In the genomic region with DNA sequence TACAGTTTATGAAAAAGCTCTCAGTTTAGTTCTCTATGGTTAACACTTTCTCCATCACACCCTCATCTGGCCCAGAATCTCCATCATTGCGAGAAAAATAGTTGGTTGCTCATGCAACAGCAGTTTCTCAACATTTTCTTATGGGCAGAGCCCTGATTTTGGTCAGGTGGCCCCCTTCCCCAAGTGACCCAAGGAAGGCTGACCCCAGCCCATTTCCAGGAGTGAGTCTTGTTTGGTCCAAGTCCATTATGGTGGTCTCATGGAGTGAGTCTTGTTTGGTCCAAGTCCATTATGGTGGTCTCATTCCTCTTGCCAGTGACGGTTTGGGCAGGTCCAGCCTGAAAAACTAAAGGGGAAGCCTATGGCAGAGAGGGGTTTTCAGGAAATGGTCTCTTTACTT, we compare ENCODE assay signal across 19 cellular contexts. TPM values are rescaled to one million over a fixed set of nuclear protein-coding genes. Genes with fewer than 3 reads are reported as not detected.
A peak's percentile ranks its signal among the peaks of the same experiment; 100 is the strongest.
DNase-seq lines count a peak whose midpoint lies in the region; ATAC-seq, FAIRE-seq and TF ChIP-seq lines count a peak whose summit lies in the region.
"Had no signal": no experiment of that assay in that cellular context is flagged by ENCODE, and none has a peak within 500 bp of the region (broad histone marks: within the 10 kb centered on the region; RNA-seq: fewer than 3 reads in every experiment).

No MANE protein-coding gene starts in this region.

- no peaks in the 10 kb centered on the region for H3K9me3 Mint-ChIP-seq in activated T-helper 1 cell treated with anti-CD3 and anti-CD28 coated beads, Interleukin-12 subunit alpha, Interleukin-12 subunit beta, Interleukin-2, Interleukin-4 antibody, amounts not matched to agents 30 ng/mL and 10 ng/mL and 1 ng/mL, durations not matched to agents 14 hours and 24 hours and 36 hours

- H3K4me3 ChIP-seq in right atrium auricular region, result no peak overlapping the region
- no peak overlapping the region for H3K4me3 ChIP-seq in heart right ventricle
- H3K4me3 ChIP-seq in mesenchymal stem cell (ENCODE audit: insufficient read depth in 1 of 2, low read depth in 1 of 2, low read length in 2 of 2), result no peak overlapping the region
- H3K4me3 ChIP-seq in HepG2 (replicated peaks in 1 of 3; ENCODE audit: insufficient read depth in 1 of 3, low read depth in 2 of 3, low read length in 3 of 3), result no peak overlapping the region
- H3K4me3 ChIP-seq: K562, left ventricle myocardium inferior, stomach, tibial artery had no signal

- peak overlapping the region; percentile 67 for H2AK5ac ChIP-seq in mesenchymal stem cell (ENCODE audit: low read length, severe bottlenecking)

- no peak overlapping the region for H3K18ac ChIP-seq in mesenchymal stem cell (ENCODE audit: low read depth in 1 of 2, low read length in 2 of 2)

- DNase-seq in right atrium auricular region (ENCODE audit: low spot score), result peak; percentile 7
- DNase-seq in heart right ventricle, result no peak
- DNase-seq in activated T-helper 1 cell treated with anti-CD3 and anti-CD28 coated beads, Interleukin-12 subunit alpha, Interleukin-12 subunit beta, Interleukin-2, Interleukin-4 antibody, amounts not matched to agents 30 ng/mL and 10 ng/mL and 1 ng/mL, durations not matched to agents 14 hours and 24 hours and 36 hours (ENCODE audit: low spot score), result no peak
- DNase-seq in mesenchymal stem cell, result no peak
- DNase-seq in NCI-H146 treated with DMSO at 0.1 percent for 48 hours (lab: John Stamatoyannopoulos, UW; ENCODE audit: unreplicated experiment), result no peak
- DNase-seq in occipital lobe (lab: John Stamatoyannopoulos, UW), result no peak
- DNase-seq in left colon, result no peak
- no peak for DNase-seq in HepG2 (ENCODE audit: low spot score)
- DNase-seq: DMS153; effector CD4-positive, alpha-beta T cell; hippocampal formation; left ventricle myocardium inferior; NCI-H446 treated with DMSO at 0.1 percent for 48 hours; stimulated activated CD8-positive, alpha-beta memory T cell treated with anti-CD3 and anti-CD28 coated beads, Interleukin-4, amount 100 ng/mL, for 48 hours; stomach; tibial artery had no signal

- TF ChIP-seq EP300 in HepG2 (IDR thresholded peaks at IDR 0.05; ENCODE audit: low read depth in 2 of 2, low read length in 2 of 2) (no peak), HepG2 (CRISPR knock-in tag; IDR thresholded peaks at IDR 0.05; ENCODE audit: borderline replicate concordance) (no peak)

- H2BK120ac ChIP-seq in mesenchymal stem cell (ENCODE audit: low read depth, low read length), result no peak overlapping the region

- no peak overlapping the region for H4K91ac ChIP-seq in mesenchymal stem cell (ENCODE audit: low read length)

- H3K4me1 Mint-ChIP-seq in activated T-helper 1 cell treated with anti-CD3 and anti-CD28 coated beads, Interleukin-12 subunit alpha, Interleukin-12 subunit beta, Interleukin-2, Interleukin-4 antibody, amounts not matched to agents 30 ng/mL and 10 ng/mL and 1 ng/mL, durations not matched to agents 14 hours and 24 hours and 36 hours (ENCODE audit: low read depth), result peaks cover 28% of the 10 kb centered on the region

- no peak overlapping the region for H2BK12ac ChIP-seq in mesenchymal stem cell (ENCODE audit: low read length in 2 of 2)

- H3K27ac Mint-ChIP-seq in activated T-helper 1 cell treated with anti-CD3 and anti-CD28 coated beads, Interleukin-12 subunit alpha, Interleukin-12 subunit beta, Interleukin-2, Interleukin-4 antibody, amounts not matched to agents 30 ng/mL and 10 ng/mL and 1 ng/mL, durations not matched to agents 14 hours and 24 hours and 36 hours, result no peak overlapping the region

- no peak overlapping the region for H2AFZ ChIP-seq in mesenchymal stem cell (ENCODE audit: low read depth, low read length)
- H2AFZ ChIP-seq in HepG2 (ENCODE audit: low read length), result no peak overlapping the region

- H3K36me3 ChIP-seq in right atrium auricular region, result no peaks in the 10 kb centered on the region
- peaks cover 0 to 3% (median 0%) of the 10 kb centered on the region in 9 donors for H3K36me3 ChIP-seq in heart right ventricle
- H3K36me3 ChIP-seq in mesenchymal stem cell (ENCODE audit: control insufficient read depth in 1 of 2, insufficient read depth in 2 of 2, low read depth in 1 of 2, low read length in 2 of 2), result peaks cover 4 to 14% of the 10 kb centered on the region in 2 experiments
- 0 out of 5 replicates have a peak, but pooled peaks cover 0 to 1% of the 10 kb centered on the region in 2 experiments for H3K36me3 ChIP-seq in HepG2 (replicated peaks in 1 of 2; ENCODE audit: control insufficient read depth in 1 of 2, insufficient read depth in 2 of 2, low read length in 2 of 2)
- H3K36me3 ChIP-seq: left ventricle myocardium inferior, neutrophil had no signal

- no peak overlapping the region for H3K23ac ChIP-seq in mesenchymal stem cell (ENCODE audit: low read length in 2 of 2)

- H3K4me2 ChIP-seq in mesenchymal stem cell (ENCODE audit: low read length, poor library complexity, severe bottlenecking), result no peak overlapping the region
- no peak overlapping the region for H3K4me2 ChIP-seq in HepG2 (ENCODE audit: low read depth, low read length)

- intact Hi-C loops in heart right ventricle (cut with DNase I) (loop anchor here in 2 of 10 donors (5.0 kb wide), 2 partner anchors 44 to 56 kb away; no protein-coding TSS in a partner anchor), left colon (cut with DNase I, micrococcal nuclease) (no loop called here), HepG2 (cut with micrococcal nuclease; ENCODE audit: unreplicated experiment) (no loop called here)
- intact Hi-C loops in activated T-helper 1 cell treated with anti-CD3 and anti-CD28 coated beads, Interleukin-12 subunit alpha, Interleukin-12 subunit beta, Interleukin-2, Interleukin-4 antibody, amounts not matched to agents 30 ng/mL and 10 ng/mL and 1 ng/mL, durations not matched to agents 14 hours and 24 hours and 36 hours (cut with micrococcal nuclease), result loop anchor here (5.0 to 10.0 kb wide), 3 partner anchors 74 to 1889 kb away; a partner anchor contains a TSS

- no peak overlapping the region for H3K27ac ChIP-seq in right atrium auricular region
- no peak overlapping the region for H3K27ac ChIP-seq in heart right ventricle
- H3K27ac ChIP-seq in mesenchymal stem cell (ENCODE audit: low read length, poor library complexity, severe bottlenecking), result no peak overlapping the region
- no peak overlapping the region for H3K27ac ChIP-seq in HepG2 (ENCODE audit: extremely low read length, insufficient read depth, low read length)
- H3K27ac ChIP-seq: neutrophil had no signal

- in situ Hi-C loops in HepG2 (cut with HindIII; ENCODE audit: extremely low pct_ligation_motif_present, low pct_unique_long_range_greater_than_20kb), result no loop called here

- no TSS peak for BruUV-seq in HepG2 (replicated peaks; lab: Mats Ljungman, UMichigan)

- H3K79me1 ChIP-seq in mesenchymal stem cell (replicated peaks; ENCODE audit: low read length, poor library complexity, severe bottlenecking), result peaks cover 4% of the 10 kb centered on the region

- no peaks in the 10 kb centered on the region for H4K20me1 ChIP-seq in HepG2 (ENCODE audit: insufficient read depth, low read length)

- H3K14ac ChIP-seq in mesenchymal stem cell (ENCODE audit: low read length in 2 of 2), result no peak overlapping the region

- peaks cover 19% of the 10 kb centered on the region for H3K27me3 Mint-ChIP-seq in activated T-helper 1 cell treated with anti-CD3 and anti-CD28 coated beads, Interleukin-12 subunit alpha, Interleukin-12 subunit beta, Interleukin-2, Interleukin-4 antibody, amounts not matched to agents 30 ng/mL and 10 ng/mL and 1 ng/mL, durations not matched to agents 14 hours and 24 hours and 36 hours (ENCODE audit: insufficient read depth)

- no peak overlapping the region for H3K9ac ChIP-seq in mesenchymal stem cell (ENCODE audit: low read length)
- no peak overlapping the region for H3K9ac ChIP-seq in HepG2 (ENCODE audit: insufficient read depth, low read depth, low read length)

- 94 to 95% methylated on average over 2 of the region's 2 CpGs for WGBS in heart right ventricle, 2 donors
- 95% methylated on average over 2 of the region's 2 CpGs for WGBS in mesenchymal stem cell
- WGBS in HepG2 (ENCODE audit: low lambda C conversion rate), result 32% methylated on average over 2 of the region's 2 CpGs

- no peak overlapping the region for H2BK5ac ChIP-seq in mesenchymal stem cell (ENCODE audit: low read depth, low read length, poor library complexity, severe bottlenecking)

- CTCF ChIA-PET in HepG2 (lab: Yijun Ruan, JAX; ENCODE audit: low intra/inter-chr PET ratio, low total read pairs), result no interaction called here

- TF ChIP-seq CTCF in right atrium auricular region (IDR thresholded peaks at IDR 0.05) (no peak), heart right ventricle (IDR thresholded peaks at IDR 0.05) (no peak), HepG2 (CRISPR knock-in tag; IDR thresholded peaks at IDR 0.05) (no peak)

- no peak for ATAC-seq in heart right ventricle
- no peak for ATAC-seq in left colon
- ATAC-seq in HepG2, result no peak
- ATAC-seq: activated CD4-positive, CD25-positive, alpha-beta regulatory T cell treated with anti-CD3 and anti-CD28 coated beads, Interleukin-2, amount 50 U/mL, for 24 hours; K562 had no signal

- H3K79me2 ChIP-seq in HepG2 (ENCODE audit: insufficient read depth, low read length), result no peaks in the 10 kb centered on the region

- TF ChIP-seq RAD21 in HepG2 (CRISPR knock-in tag; IDR thresholded peaks at IDR 0.05), result no peak

- H3K27me3 ChIP-seq in right atrium auricular region (no peaks in the 10 kb centered on the region), heart right ventricle (peaks cover 0 to 9% (median 0%) of the 10 kb centered on the region in 7 donors), mesenchymal stem cell (ENCODE audit: control insufficient read depth in 1 of 2, insufficient read depth in 1 of 2, low read length in 2 of 2) (peaks cover 0 to 21% of the 10 kb centered on the region in 2 experiments), HepG2 (ENCODE audit: control insufficient read depth in 1 of 2, insufficient read depth in 2 of 2, low read length in 2 of 2) (peaks cover 0 to 5% of the 10 kb centered on the region in 2 experiments; a peak in 1 of 5 replicates)
- H3K27me3 ChIP-seq: stomach had no signal

- H3K36me3 Mint-ChIP-seq in activated T-helper 1 cell treated with anti-CD3 and anti-CD28 coated beads, Interleukin-12 subunit alpha, Interleukin-12 subunit beta, Interleukin-2, Interleukin-4 antibody, amounts not matched to agents 30 ng/mL and 10 ng/mL and 1 ng/mL, durations not matched to agents 14 hours and 24 hours and 36 hours (ENCODE audit: low read depth), result peaks cover 3% of the 10 kb centered on the region

- no peak for TF ChIP-seq POLR2A in HepG2 (IDR thresholded peaks at IDR 0.05; ENCODE audit: insufficient read depth in 1 of 2, low read depth in 2 of 2, low read length in 2 of 2)

- POLR2A ChIA-PET in HepG2 (lab: Yijun Ruan, JAX), result no interaction called here

- H4K8ac ChIP-seq in mesenchymal stem cell (ENCODE audit: low read length), result no peak overlapping the region

- H3K4me1 ChIP-seq in right atrium auricular region, result peaks cover 0 to 21% of the 10 kb centered on the region in 2 donors
- peaks cover 3 to 26% (median 16%) of the 10 kb centered on the region in 9 donors for H3K4me1 ChIP-seq in heart right ventricle
- peaks cover 25% of the 10 kb centered on the region for H3K4me1 ChIP-seq in mesenchymal stem cell (ENCODE audit: control insufficient read depth, insufficient read depth, low read depth, low read length)
- peaks cover 19% of the 10 kb centered on the region for H3K4me1 ChIP-seq in HepG2 (ENCODE audit: insufficient read depth, low read length)

- H3K4me3 Mint-ChIP-seq in activated T-helper 1 cell treated with anti-CD3 and anti-CD28 coated beads, Interleukin-12 subunit alpha, Interleukin-12 subunit beta, Interleukin-2, Interleukin-4 antibody, amounts not matched to agents 30 ng/mL and 10 ng/mL and 1 ng/mL, durations not matched to agents 14 hours and 24 hours and 36 hours, result peak overlapping the region; percentile 87

- no peak overlapping the region for H3K4ac ChIP-seq in mesenchymal stem cell (ENCODE audit: low read depth in 1 of 2, low read length in 2 of 2)

- H2BK15ac ChIP-seq in mesenchymal stem cell (ENCODE audit: low read depth, poor library complexity, severe bottlenecking), result no peak overlapping the region

- FAIRE-seq in HepG2 (lab: Jason Lieb, UNC), result no peak
- FAIRE-seq: K562 had no signal

- no peaks in the 10 kb centered on the region for H3K9me3 ChIP-seq in right atrium auricular region
- H3K9me3 ChIP-seq in heart right ventricle, result no peaks in the 10 kb centered on the region
- H3K9me3 ChIP-seq in mesenchymal stem cell (ENCODE audit: control insufficient read depth, low read length), result no peaks in the 10 kb centered on the region
- no peaks in the 10 kb centered on the region for H3K9me3 ChIP-seq in HepG2 (ENCODE audit: low read length)
- H3K9me3 ChIP-seq: left ventricle myocardium inferior, neutrophil, stomach, tibial artery had no signal

RNA-seq across cellular contexts. Expression of a gene that starts 1.5 kb away (rescaled TPM):
- total RNA-seq in right atrium auricular region (1 to 10 TPM; 2.4 to 6.8 TPM), heart right ventricle (1 to 10 TPM; 2.0 to 3.7 (median 2.8) TPM), occipital lobe (2.7 TPM), left colon (1 to 10 TPM; 4.5 to 6.7 TPM), HepG2 (2016; rRNA removed; fragmentation: Illumina TruSeq; extraction: Trizol) (0.53 and 1.1 TPM in 2 replicates)
- polyA plus RNA-seq in heart right ventricle (1 to 10 TPM; 2.4 to 2.5 TPM), HepG2 (2011; rRNA removed) (0.57 and 0.67 TPM in 2 replicates)
- total RNA-seq in activated T-helper 1 cell treated with anti-CD3 and anti-CD28 coated beads, Interleukin-12 subunit alpha, Interleukin-12 subunit beta, Interleukin-2, Interleukin-4 antibody, amounts not matched to agents 30 ng/mL and 10 ng/mL and 1 ng/mL, durations not matched to agents 14 hours and 24 hours and 36 hours, result 4.1 and 4.5 TPM in 2 replicates
- polyA plus RNA-seq in mesenchymal stem cell (2013, experiment 1 of 2), result 10.9 TPM
- 10.9 TPM for polyA plus RNA-seq in mesenchymal stem cell (2013, experiment 2 of 2)
- total RNA-seq in HepG2 (2016; cell fraction: cytosol; rRNA removed; fragmentation: Illumina TruSeq; extraction: Trizol; ENCODE audit: low read depth), result 0.10 and 0.18 TPM in 2 replicates
- 0.61 and 0.83 TPM in 2 replicates for total RNA-seq in HepG2 (2016; cell fraction: insoluble cytoplasmic fraction; rRNA removed; fragmentation: Illumina TruSeq; extraction: Trizol)
- total RNA-seq in HepG2 (2016; cell fraction: membrane; rRNA removed; fragmentation: Illumina TruSeq; extraction: Trizol), result 1.1 TPM in 2 replicates
- 0.78 and 1.1 TPM in 2 replicates for total RNA-seq in HepG2 (2016; cell fraction: nucleus; rRNA removed; fragmentation: Illumina TruSeq; extraction: Trizol)
- polyA plus RNA-seq in HepG2 (2011; cell fraction: cytosol; rRNA removed), result 0.32 TPM in 2 replicates
- polyA plus RNA-seq in HepG2 (2011; cell fraction: nucleus; rRNA removed), result 2.1 and 2.9 TPM in 2 replicates
- 0.93 and 1.2 TPM in 2 replicates for polyA plus RNA-seq in HepG2 (2012)
- 0.15 and 0.24 TPM in 2 replicates for polyA plus RNA-seq in HepG2 (2016; cell fraction: cytosol; fragmentation: Illumina TruSeq; extraction: Trizol; ENCODE audit: low read depth)
- 1.1 and 1.4 TPM in 2 replicates for polyA plus RNA-seq in HepG2 (2016; cell fraction: insoluble cytoplasmic fraction; fragmentation: Illumina TruSeq; extraction: Trizol; ENCODE audit: low read depth)
- 0.68 and 0.86 TPM in 2 replicates for polyA plus RNA-seq in HepG2 (2016; cell fraction: membrane; fragmentation: Illumina TruSeq; extraction: Trizol; ENCODE audit: low read depth)
- 1.7 and 2.1 TPM in 2 replicates for polyA plus RNA-seq in HepG2 (2016; cell fraction: nucleus; fragmentation: Illumina TruSeq; extraction: Trizol; ENCODE audit: insufficient read depth, low read depth)
- polyA minus RNA-seq in HepG2 (2011; rRNA and poly(A)+ RNA removed; ENCODE audit: low replicate concordance), result 1.8 and 2.1 TPM in 2 replicates
- 0.79 and 1.3 TPM in 2 replicates for polyA minus RNA-seq in HepG2 (2011; cell fraction: cytosol; rRNA and poly(A)+ RNA removed)
- polyA minus RNA-seq in HepG2 (2011; cell fraction: nucleus; rRNA and poly(A)+ RNA removed), result 0.87 and 0.90 TPM in 2 replicates
